ENCODE assay signal across 1 cellular context in the genomic region with DNA sequence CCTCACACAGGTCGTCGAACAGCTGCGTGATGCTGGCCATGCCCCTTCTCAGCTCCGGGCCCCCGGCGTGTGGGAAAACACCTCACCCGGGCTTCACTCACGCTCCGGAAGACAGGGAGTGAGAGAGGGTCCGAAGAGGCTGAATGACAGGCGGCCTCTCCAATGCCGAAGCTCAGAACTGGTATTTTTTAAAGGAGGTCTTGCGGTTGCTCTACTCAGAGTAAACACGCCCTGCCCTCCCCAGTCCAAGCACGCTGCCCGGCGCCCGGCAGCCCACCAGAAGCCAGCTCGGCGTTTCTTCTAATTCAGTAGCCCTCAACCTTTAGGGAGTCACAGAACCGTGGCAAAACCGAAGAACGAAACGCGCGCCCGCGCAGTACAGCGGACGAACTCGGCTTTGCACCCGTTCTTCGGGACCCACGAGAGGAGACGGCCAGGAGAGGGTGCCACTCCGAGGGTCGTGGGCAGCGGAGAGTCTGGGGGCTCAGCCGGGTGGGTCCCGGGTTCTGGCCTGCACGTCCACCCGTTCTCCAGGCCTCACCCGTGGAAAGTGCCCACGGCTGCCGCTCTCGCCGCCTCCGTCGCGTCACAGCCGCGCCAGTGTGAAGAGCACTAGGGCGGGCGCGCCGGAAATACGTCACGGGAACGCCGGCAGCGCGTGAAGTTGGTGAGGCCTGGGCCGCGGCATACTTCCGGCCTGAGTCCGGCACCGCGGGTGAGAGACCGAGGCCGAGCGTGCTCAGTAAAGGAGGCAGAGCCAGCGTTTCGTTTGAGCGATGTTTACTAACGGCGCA.
A peak's percentile ranks its signal among the peaks of the same experiment; 100 is the strongest.
TF ChIP-seq lines count a peak whose summit lies in the region.

A gene with protein sequence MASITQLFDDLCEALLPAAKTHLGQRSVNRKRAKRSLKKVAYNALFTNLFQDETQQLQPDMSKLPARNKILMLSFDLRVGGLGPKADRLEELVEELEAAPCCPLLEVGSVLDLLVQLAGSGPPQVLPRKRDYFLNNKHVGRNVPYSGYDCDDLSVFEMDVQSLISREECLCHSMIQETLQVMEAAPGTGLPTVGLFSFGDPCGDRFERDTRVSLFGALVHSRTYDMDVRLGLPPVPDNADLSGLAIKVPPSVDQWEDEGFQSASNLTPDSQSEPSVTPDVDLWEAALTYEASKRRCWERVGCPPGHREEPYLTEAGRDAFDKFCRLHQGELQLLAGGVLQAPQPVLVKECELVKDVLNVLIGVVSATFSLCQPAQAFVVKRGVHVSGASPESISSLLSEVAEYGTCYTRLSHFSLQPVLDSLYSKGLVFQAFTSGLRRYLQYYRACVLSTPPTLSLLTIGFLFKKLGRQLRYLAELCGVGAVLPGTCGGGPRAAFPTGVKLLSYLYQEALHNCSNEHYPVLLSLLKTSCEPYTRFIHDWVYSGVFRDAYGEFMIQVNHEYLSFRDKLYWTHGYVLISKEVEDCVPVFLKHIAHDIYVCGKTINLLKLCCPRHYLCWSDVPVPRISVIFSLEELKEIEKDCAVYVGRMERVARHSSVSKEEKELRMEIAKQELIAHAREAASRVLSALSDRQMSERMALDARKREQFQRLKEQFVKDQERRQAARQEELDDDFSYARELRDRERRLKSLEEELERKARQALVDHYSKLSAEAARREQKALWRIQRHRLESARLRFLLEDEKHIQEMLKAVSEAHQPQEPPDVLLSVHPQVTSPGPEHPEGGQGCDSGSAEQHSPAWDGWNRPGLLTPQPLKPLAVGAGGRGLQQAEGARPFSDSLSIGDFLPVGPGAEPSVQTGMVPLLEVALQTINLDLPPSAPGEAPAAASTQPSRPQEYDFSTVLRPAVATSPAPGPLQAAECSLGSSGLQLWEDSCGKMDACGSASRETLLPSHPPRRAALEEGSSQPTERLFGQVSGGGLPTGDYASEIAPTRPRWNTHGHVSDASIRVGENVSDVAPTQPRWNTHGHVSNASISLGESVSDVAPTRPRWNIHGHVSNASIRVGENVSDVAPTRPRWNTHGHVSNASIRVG (N-terminal part only) (minus strand): TSS at position 604 of the 794 bp plus-strand sequence. CDS start 564 bp downstream, at position 40.

TF ChIP-seq in HEK293, 187 proteins besides CTCF, POLR2A, EP300 and RAD21 (continued from another document and continues in another):
- TF ChIP-seq, protein P1, sequence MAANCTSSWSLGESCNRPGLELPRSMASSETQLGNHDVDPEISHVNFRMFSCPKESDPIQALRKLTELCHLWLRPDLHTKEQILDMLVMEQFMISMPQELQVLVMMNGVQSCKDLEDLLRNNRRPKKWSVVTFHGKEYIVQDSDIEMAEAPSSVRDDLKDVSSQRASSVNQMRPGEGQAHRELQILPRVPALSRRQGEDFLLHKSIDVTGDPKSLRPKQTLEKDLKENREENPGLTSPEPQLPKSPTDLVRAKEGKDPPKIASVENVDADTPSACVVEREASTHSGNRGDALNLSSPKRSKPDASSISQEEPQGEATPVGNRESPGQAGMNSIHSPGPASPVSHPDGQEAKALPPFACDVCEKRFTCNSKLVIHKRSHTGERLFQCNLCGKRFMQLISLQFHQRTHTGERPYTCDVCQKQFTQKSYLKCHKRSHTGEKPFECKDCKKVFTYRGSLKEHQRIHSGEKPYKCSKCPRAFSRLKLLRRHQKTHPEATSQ (tag by site-specific recombination; IDR thresholded peaks at IDR 0.05), result no peak
- TF ChIP-seq SCRT2 (tag by site-specific recombination; IDR thresholded peaks at IDR 0.05) (0 out of 2 replicates have a peak, but pooled peaks have one; percentile 2), KLF8 (tag by site-specific recombination; IDR thresholded peaks at IDR 0.05) (peak; percentile 89), ZNF501 (tag by site-specific recombination; IDR thresholded peaks at IDR 0.05) (peak; percentile 88; the same call in 1 of the 2 replicates), BCL11B (tag by site-specific recombination; IDR thresholded peaks at IDR 0.05; ENCODE audit: low read depth) (0 out of 2 replicates have a peak, but pooled peaks have one; percentile 56), ZSCAN30 (tag by site-specific recombination; IDR thresholded peaks at IDR 0.05) (0 out of 2 replicates have a peak, but pooled peaks have one; percentile 47), ZNF221 (tag by site-specific recombination; IDR thresholded peaks at IDR 0.05; ENCODE audit: borderline replicate concordance) (no peak), ZBTB48 (tag by site-specific recombination; IDR thresholded peaks at IDR 0.05) (peak; percentile 33; the same call in 1 of the 2 replicates), ZNF140 (tag by site-specific recombination; IDR thresholded peaks at IDR 0.05) (no peak), KLF7 (tag by site-specific recombination; IDR thresholded peaks at IDR 0.05; ENCODE audit: borderline replicate concordance) (peak; percentile 62; the same call in 1 of the 2 replicates), ZNF354C (tag by site-specific recombination; IDR thresholded peaks at IDR 0.05; ENCODE audit: borderline replicate concordance, low read depth) (no peak), ZNF623 (tag by site-specific recombination; IDR thresholded peaks at IDR 0.05) (no peak), TCF7L2 (IDR thresholded peaks at IDR 0.05; ENCODE audit: borderline replicate concordance, low read depth, low read length) (no peak), ZNF10 (tag by site-specific recombination; IDR thresholded peaks at IDR 0.05) (peak; percentile 45; the same call in 1 of the 2 replicates), ZSCAN23 (tag by site-specific recombination; IDR thresholded peaks at IDR 0.05) (no peak), ZNF660 (tag by site-specific recombination; IDR thresholded peaks at IDR 0.05) (peak; percentile 52; the same call in 1 of the 2 replicates)
- TF ChIP-seq, protein P2, sequence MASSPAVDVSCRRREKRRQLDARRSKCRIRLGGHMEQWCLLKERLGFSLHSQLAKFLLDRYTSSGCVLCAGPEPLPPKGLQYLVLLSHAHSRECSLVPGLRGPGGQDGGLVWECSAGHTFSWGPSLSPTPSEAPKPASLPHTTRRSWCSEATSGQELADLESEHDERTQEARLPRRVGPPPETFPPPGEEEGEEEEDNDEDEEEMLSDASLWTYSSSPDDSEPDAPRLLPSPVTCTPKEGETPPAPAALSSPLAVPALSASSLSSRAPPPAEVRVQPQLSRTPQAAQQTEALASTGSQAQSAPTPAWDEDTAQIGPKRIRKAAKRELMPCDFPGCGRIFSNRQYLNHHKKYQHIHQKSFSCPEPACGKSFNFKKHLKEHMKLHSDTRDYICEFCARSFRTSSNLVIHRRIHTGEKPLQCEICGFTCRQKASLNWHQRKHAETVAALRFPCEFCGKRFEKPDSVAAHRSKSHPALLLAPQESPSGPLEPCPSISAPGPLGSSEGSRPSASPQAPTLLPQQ (tag by site-specific recombination; IDR thresholded peaks at IDR 0.05), result peak; percentile 61
- TF ChIP-seq, protein P3, sequence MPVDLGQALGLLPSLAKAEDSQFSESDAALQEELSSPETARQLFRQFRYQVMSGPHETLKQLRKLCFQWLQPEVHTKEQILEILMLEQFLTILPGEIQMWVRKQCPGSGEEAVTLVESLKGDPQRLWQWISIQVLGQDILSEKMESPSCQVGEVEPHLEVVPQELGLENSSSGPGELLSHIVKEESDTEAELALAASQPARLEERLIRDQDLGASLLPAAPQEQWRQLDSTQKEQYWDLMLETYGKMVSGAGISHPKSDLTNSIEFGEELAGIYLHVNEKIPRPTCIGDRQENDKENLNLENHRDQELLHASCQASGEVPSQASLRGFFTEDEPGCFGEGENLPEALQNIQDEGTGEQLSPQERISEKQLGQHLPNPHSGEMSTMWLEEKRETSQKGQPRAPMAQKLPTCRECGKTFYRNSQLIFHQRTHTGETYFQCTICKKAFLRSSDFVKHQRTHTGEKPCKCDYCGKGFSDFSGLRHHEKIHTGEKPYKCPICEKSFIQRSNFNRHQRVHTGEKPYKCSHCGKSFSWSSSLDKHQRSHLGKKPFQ (tag by site-specific recombination; IDR thresholded peaks at IDR 0.05), result peak; percentile 96
- TF ChIP-seq, protein P4, sequence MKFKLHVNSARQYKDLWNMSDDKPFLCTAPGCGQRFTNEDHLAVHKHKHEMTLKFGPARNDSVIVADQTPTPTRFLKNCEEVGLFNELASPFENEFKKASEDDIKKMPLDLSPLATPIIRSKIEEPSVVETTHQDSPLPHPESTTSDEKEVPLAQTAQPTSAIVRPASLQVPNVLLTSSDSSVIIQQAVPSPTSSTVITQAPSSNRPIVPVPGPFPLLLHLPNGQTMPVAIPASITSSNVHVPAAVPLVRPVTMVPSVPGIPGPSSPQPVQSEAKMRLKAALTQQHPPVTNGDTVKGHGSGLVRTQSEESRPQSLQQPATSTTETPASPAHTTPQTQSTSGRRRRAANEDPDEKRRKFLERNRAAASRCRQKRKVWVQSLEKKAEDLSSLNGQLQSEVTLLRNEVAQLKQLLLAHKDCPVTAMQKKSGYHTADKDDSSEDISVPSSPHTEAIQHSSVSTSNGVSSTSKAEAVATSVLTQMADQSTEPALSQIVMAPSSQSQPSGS (tag by site-specific recombination; IDR thresholded peaks at IDR 0.05; ENCODE audit: low read depth), result no peak
- TF ChIP-seq, protein P5, sequence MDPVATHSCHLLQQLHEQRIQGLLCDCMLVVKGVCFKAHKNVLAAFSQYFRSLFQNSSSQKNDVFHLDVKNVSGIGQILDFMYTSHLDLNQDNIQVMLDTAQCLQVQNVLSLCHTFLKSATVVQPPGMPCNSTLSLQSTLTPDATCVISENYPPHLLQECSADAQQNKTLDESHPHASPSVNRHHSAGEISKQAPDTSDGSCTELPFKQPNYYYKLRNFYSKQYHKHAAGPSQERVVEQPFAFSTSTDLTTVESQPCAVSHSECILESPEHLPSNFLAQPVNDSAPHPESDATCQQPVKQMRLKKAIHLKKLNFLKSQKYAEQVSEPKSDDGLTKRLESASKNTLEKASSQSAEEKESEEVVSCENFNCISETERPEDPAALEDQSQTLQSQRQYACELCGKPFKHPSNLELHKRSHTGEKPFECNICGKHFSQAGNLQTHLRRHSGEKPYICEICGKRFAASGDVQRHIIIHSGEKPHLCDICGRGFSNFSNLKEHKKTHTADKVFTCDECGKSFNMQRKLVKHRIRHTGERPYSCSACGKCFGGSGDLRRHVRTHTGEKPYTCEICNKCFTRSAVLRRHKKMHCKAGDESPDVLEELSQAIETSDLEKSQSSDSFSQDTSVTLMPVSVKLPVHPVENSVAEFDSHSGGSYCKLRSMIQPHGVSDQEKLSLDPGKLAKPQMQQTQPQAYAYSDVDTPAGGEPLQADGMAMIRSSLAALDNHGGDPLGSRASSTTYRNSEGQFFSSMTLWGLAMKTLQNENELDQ (tag by site-specific recombination; IDR thresholded peaks at IDR 0.05; ENCODE audit: low read depth), result no peak
- TF ChIP-seq, protein P6, sequence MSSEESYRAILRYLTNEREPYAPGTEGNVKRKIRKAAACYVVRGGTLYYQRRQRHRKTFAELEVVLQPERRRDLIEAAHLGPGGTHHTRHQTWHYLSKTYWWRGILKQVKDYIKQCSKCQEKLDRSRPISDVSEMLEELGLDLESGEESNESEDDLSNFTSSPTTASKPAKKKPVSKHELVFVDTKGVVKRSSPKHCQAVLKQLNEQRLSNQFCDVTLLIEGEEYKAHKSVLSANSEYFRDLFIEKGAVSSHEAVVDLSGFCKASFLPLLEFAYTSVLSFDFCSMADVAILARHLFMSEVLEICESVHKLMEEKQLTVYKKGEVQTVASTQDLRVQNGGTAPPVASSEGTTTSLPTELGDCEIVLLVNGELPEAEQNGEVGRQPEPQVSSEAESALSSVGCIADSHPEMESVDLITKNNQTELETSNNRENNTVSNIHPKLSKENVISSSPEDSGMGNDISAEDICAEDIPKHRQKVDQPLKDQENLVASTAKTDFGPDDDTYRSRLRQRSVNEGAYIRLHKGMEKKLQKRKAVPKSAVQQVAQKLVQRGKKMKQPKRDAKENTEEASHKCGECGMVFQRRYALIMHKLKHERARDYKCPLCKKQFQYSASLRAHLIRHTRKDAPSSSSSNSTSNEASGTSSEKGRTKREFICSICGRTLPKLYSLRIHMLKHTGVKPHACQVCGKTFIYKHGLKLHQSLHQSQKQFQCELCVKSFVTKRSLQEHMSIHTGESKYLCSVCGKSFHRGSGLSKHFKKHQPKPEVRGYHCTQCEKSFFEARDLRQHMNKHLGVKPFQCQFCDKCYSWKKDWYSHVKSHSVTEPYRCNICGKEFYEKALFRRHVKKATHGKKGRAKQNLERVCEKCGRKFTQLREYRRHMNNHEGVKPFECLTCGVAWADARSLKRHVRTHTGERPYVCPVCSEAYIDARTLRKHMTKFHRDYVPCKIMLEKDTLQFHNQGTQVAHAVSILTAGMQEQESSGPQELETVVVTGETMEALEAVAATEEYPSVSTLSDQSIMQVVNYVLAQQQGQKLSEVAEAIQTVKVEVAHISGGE (tag by site-specific recombination; conservative IDR thresholded peaks at IDR 0.05; ENCODE audit: low read depth), result peak; percentile 95
- TF ChIP-seq, protein P7, sequence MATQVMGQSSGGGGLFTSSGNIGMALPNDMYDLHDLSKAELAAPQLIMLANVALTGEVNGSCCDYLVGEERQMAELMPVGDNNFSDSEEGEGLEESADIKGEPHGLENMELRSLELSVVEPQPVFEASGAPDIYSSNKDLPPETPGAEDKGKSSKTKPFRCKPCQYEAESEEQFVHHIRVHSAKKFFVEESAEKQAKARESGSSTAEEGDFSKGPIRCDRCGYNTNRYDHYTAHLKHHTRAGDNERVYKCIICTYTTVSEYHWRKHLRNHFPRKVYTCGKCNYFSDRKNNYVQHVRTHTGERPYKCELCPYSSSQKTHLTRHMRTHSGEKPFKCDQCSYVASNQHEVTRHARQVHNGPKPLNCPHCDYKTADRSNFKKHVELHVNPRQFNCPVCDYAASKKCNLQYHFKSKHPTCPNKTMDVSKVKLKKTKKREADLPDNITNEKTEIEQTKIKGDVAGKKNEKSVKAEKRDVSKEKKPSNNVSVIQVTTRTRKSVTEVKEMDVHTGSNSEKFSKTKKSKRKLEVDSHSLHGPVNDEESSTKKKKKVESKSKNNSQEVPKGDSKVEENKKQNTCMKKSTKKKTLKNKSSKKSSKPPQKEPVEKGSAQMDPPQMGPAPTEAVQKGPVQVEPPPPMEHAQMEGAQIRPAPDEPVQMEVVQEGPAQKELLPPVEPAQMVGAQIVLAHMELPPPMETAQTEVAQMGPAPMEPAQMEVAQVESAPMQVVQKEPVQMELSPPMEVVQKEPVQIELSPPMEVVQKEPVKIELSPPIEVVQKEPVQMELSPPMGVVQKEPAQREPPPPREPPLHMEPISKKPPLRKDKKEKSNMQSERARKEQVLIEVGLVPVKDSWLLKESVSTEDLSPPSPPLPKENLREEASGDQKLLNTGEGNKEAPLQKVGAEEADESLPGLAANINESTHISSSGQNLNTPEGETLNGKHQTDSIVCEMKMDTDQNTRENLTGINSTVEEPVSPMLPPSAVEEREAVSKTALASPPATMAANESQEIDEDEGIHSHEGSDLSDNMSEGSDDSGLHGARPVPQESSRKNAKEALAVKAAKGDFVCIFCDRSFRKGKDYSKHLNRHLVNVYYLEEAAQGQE (tag by site-specific recombination; IDR thresholded peaks at IDR 0.05), result no peak
